Comparison of ENCODE assay signal across 1 cellular context in the genomic region with DNA sequence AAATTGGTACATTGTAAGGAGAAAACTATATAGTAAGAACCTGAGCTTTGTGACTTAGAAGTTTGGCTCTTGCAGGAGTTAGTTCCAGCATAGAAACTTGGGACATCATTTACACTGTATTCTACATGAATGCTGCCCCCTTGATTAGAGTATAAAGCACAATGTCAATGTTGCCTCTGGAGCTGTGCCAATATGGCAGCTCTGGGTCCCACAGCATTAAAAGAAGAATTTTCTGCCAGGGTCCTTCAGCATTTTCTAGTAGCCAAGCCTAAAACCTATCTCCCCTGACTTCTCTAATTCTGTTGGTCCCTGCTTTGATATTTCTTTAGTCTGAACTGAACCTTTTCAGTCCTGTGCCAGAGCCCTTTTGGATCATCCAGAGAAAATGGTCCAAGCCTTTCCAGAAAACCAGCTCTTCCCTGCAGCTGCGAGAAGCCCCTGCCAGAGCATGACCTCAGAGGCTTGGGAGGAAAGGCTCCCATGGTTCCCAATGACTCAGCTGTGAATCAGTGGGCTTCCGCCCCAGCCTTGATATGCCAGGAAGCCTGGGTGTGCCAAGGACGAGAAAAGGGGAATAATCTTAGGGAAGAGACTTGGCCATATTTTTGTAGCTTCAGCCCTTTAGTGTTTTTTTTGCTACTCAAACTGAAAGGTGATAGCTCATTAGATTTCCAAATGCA.
TF ChIP-seq lines count a peak whose summit lies in the region.

No MANE protein-coding gene starts in this region.

TF ChIP-seq in IMR-90, 13 proteins besides CTCF, POLR2A, EP300 and RAD21 (continued from another document):
- TF ChIP-seq, protein P1, sequence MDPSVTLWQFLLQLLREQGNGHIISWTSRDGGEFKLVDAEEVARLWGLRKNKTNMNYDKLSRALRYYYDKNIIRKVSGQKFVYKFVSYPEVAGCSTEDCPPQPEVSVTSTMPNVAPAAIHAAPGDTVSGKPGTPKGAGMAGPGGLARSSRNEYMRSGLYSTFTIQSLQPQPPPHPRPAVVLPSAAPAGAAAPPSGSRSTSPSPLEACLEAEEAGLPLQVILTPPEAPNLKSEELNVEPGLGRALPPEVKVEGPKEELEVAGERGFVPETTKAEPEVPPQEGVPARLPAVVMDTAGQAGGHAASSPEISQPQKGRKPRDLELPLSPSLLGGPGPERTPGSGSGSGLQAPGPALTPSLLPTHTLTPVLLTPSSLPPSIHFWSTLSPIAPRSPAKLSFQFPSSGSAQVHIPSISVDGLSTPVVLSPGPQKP (IDR thresholded peaks at IDR 0.05; ENCODE audit: borderline replicate concordance, low read depth, low read length) = 0 out of 2 replicates have a peak, but pooled peaks have one; percentile 30
- TF ChIP-seq MAFK (IDR thresholded peaks at IDR 0.05; ENCODE audit: low read depth, low read length) (no peak), BHLHE40 (IDR thresholded peaks at IDR 0.05; ENCODE audit: low read depth, low read length) (peak; percentile 46; the same call in 1 of the 2 replicates), MAZ (IDR thresholded peaks at IDR 0.05; ENCODE audit: borderline replicate concordance, low read depth, low read length) (peak; percentile 39; the same call in 1 of the 2 replicates)
